10 cellular contexts compared by ENCODE assay signal in the genomic region with DNA sequence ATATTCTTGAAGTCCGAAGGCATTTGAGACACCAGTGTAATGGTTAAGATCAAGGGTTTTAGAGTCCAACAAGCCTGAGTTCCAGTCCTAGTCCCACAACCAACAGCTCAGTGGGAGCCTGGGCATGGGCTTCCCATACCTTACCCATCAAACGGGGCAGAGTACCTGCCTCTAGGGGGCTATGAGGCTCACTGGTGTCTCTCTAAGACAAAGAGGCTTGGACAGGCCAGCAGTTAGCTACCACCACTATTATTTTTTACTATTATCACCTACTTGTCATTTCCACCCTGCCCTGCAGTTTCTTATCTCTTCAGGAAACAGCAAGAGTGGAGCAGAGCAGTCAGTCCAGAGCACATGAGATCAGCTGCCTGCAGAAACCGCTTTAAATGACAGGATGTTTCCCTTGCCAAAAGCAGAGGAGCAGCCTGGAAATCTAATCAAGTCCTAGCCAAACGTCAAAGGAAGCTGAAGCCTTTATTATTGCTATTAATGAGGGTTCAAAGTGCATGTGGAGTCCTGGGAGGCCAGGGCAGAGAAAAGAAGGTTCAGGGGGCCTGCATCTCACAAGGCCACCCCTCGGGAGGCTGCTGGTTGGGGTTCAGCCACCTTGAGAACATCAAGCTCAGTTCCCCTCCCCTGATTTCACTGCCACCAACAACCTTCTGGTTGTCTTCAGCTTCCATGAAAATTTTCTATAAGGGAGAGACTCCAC.
A peak's percentile ranks its signal among the peaks of the same experiment; 100 is the strongest.
DNase-seq lines count a peak whose midpoint lies in the region; ATAC-seq and TF ChIP-seq lines count a peak whose summit lies in the region.
"Had no signal": no experiment of that assay in that cellular context is flagged by ENCODE, and none has a peak within 500 bp of the region (broad histone marks: within the 10 kb centered on the region; RNA-seq: fewer than 3 reads in every experiment).

No MANE protein-coding gene starts in this region.

- no peak for TF ChIP-seq CTCF in nephron progenitor cell (IDR thresholded peaks at IDR 0.05)

- H3K4me1 Mint-ChIP-seq in nephron progenitor cell = peaks cover 59% of the 10 kb centered on the region

- no peak overlapping the region for H3K4me3 Mint-ChIP-seq in nephron progenitor cell

- no peaks in the 10 kb centered on the region for H3K9me3 Mint-ChIP-seq in nephron progenitor cell

- DNase-seq in ELF-1 (ENCODE audit: low read depth, low spot score) = peak; percentile 66
- peak; percentile 58 for DNase-seq in RPMI7951 (ENCODE audit: low read depth)
- peak; percentile 32 for DNase-seq in fibroblast of peridontal ligament (ENCODE audit: extremely low read depth)
- DNase-seq in nephron progenitor cell = no peak
- no peak for DNase-seq in stimulated activated CD4-positive, alpha-beta T cell treated with anti-CD3 and anti-CD28 coated beads, Interleukin-2, amount 100 ng/mL, for 24 hours
- no peak for DNase-seq in NK-92 treated with Interleukin-12 subunit alpha and Interleukin-12 subunit beta, amount 100 ng/mL, for 24 hours (lab: John Stamatoyannopoulos, UW)
- DNase-seq in RKO (ENCODE audit: low spot score) = no peak
- DNase-seq: activated T-cell treated with anti-CD3 and anti-CD28 coated beads, Interleukin-2, amount 50 U/mL, for 1 hour; GDM1 had no signal

- H3K27me3 Mint-ChIP-seq in nephron progenitor cell (ENCODE audit: low read depth, poor library complexity) = peaks cover 6% of the 10 kb centered on the region

- ATAC-seq in GM21423 (IDR thresholded peaks at IDR 0.05; ENCODE audit: unreplicated experiment) = no peak

- H3K27ac Mint-ChIP-seq in nephron progenitor cell = peak overlapping the region; percentile 88

- H3K36me3 Mint-ChIP-seq in nephron progenitor cell (ENCODE audit: low read depth) = no peaks in the 10 kb centered on the region

Comparison
In these comparisons a context has a peak if more than half of its experiments do, and no peak if none do; other contexts are left out.
1. DNase-seq: peak in ELF-1 (single experiment), RPMI7951 (single experiment) and fibroblast of peridontal ligament (single experiment); none in nephron progenitor cell (single experiment), stimulated activated CD4-positive, alpha-beta T cell treated with anti-CD3 and anti-CD28 coated beads, Interleukin-2, amount 100 ng/mL, for 24 hours (0 of 2), NK-92 treated with Interleukin-12 subunit alpha and Interleukin-12 subunit beta, amount 100 ng/mL, for 24 hours (single experiment) and RKO (single experiment).